23 cellular contexts compared by ENCODE assay signal in genomic region chr5:14402424-14402823, GRCh38.
A peak's percentile ranks its signal among the peaks of the same experiment; 100 is the strongest.
DNase-seq lines count a peak whose midpoint lies in the region; ATAC-seq, FAIRE-seq and TF ChIP-seq lines count a peak whose summit lies in the region.
"Had no signal": no experiment of that assay in that cellular context is flagged by ENCODE, and none has a peak within 500 bp of the region (broad histone marks: within the 10 kb centered on the region; RNA-seq: fewer than 3 reads in every experiment).

No MANE protein-coding gene starts in this region.

- no peak for FAIRE-seq in GM12891 (lab: Jason Lieb, UNC)
- FAIRE-seq: A549 had no signal

- peak overlapping the region; percentile 52 for H2BK5ac ChIP-seq in IMR-90 (ENCODE audit: low read depth, low read length, poor library complexity, severe bottlenecking)

- peak overlapping the region; percentile 25 to 40; a peak in 3 of 4 replicates for H4K8ac ChIP-seq in IMR-90 (ENCODE audit: low read depth in 2 of 2, low read length in 2 of 2)

- in situ Hi-C loops in IMR-90 (cut with MboI; ENCODE audit: low sequenced_read_pairs) = loop anchor here (10.0 to 25.0 kb wide), 2 partner anchors 242 to 610 kb away; no protein-coding TSS in a partner anchor

- H3K9me3 ChIP-seq in IMR-90 (ENCODE audit: control insufficient read depth, insufficient read depth, low read length) = no peaks in the 10 kb centered on the region
- H3K9me3 ChIP-seq: A549, BE2C, Caco-2, lower lobe of right lung, neutrophil, suprapubic skin, vagina had no signal

- no peak overlapping the region for H3K4me2 ChIP-seq in IMR-90 (ENCODE audit: low read depth, low read length)
- H3K4me2 ChIP-seq: A549 had no signal

- H4K5ac ChIP-seq in IMR-90 (ENCODE audit: low read depth, low read length) = 0 out of 2 replicates have a peak overlapping the region, but pooled peaks have one; percentile 17

- H2AFZ ChIP-seq in IMR-90 (replicated peaks; ENCODE audit: low read length, poor library complexity) = no peak overlapping the region

- 100% methylated on average over 1 of the region's 6 CpGs; no CpG with 5 or more reads in 1 of the 2 experiments for WGBS in IMR-90 (ENCODE audit: extremely low coverage in 2 of 2, insufficient read length in 1 of 2), 2 experiments

- H3K27ac Mint-ChIP-seq in activated CD4-positive, alpha-beta T cell treated with anti-CD3 and anti-CD28 coated beads, Interleukin-2, amount 10 ng/mL, durations not matched to agents 7 days and 5 days = peak overlapping the region; percentile 69
- peak overlapping the region; percentile 87 for H3K27ac Mint-ChIP-seq in chondrocyte (ENCODE audit: unreplicated experiment)
- peak overlapping the region; percentile 16 for H3K27ac Mint-ChIP-seq in osteocyte (ENCODE audit: unreplicated experiment)
- H3K27ac Mint-ChIP-seq: activated naive CD4-positive, alpha-beta T cell treated with anti-CD3 and anti-CD28 coated beads, Interleukin-2, amount 50 U/mL, for 24 hours; activated T-cell treated with anti-CD3 and anti-CD28 coated beads, Interleukin-2, amount 50 U/mL, for 72 hours had no signal

- peaks cover 92% of the 10 kb centered on the region for H4K20me1 ChIP-seq in IMR-90 (ENCODE audit: insufficient read depth, low read length)

- BruUV-seq in IMR-90 (replicated peaks; lab: Mats Ljungman, UMichigan) = no TSS peak

- H3K4me1 Mint-ChIP-seq in activated CD4-positive, alpha-beta T cell treated with anti-CD3 and anti-CD28 coated beads, Interleukin-2, amount 10 ng/mL, durations not matched to agents 7 days and 5 days = peaks cover 51% of the 10 kb centered on the region
- peaks cover 73% of the 10 kb centered on the region for H3K4me1 Mint-ChIP-seq in chondrocyte (ENCODE audit: low read depth)
- H3K4me1 Mint-ChIP-seq in osteocyte (ENCODE audit: unreplicated experiment) = peaks cover 47% of the 10 kb centered on the region
- H3K4me1 Mint-ChIP-seq: activated naive CD4-positive, alpha-beta T cell treated with anti-CD3 and anti-CD28 coated beads, Interleukin-2, amount 50 U/mL, for 24 hours had no signal

- CTCF ChIA-PET in activated CD4-positive, alpha-beta T cell treated with anti-CD3 and anti-CD28 coated beads, Interleukin-2, amount 10 ng/mL, durations not matched to agents 7 days and 5 days (lab: Charles Lee) = interaction anchor here (1.1 to 1.6 kb wide), 2 partner anchors 19 to 246 kb away, joined by 3 to 6 read pairs; no protein-coding TSS in a partner anchor
- CTCF ChIA-PET in IMR-90 (lab: Yijun Ruan, JAX) = interaction anchor here (2.5 kb wide), 1 partner anchor 246 kb away, joined by 9 read pairs; no protein-coding TSS in a partner anchor

- H3K4me1 ChIP-seq in IMR-90 (ENCODE audit: control insufficient read depth, insufficient read depth, low read length) = peaks cover 37% of the 10 kb centered on the region

- intact Hi-C loops in IMR-90 (cut with micrococcal nuclease) = no loop called here

- H3K4ac ChIP-seq in IMR-90 (ENCODE audit: low read depth, low read length) = peak overlapping the region; percentile 62

- no peak overlapping the region for H3K9ac ChIP-seq in IMR-90 (ENCODE audit: low read depth, low read length)

- peak overlapping the region; percentile 29; the same call in 1 of the 2 replicates for H2BK120ac ChIP-seq in IMR-90 (ENCODE audit: low read depth, low read length)

- H3K36me3 ChIP-seq in IMR-90 (ENCODE audit: control insufficient read depth, insufficient read depth, low read length) = peaks cover 66% of the 10 kb centered on the region

- H2BK15ac ChIP-seq in IMR-90 (ENCODE audit: low read depth, low read length) = no peak overlapping the region

- H3K9me3 Mint-ChIP-seq in activated CD4-positive, alpha-beta T cell treated with anti-CD3 and anti-CD28 coated beads, Interleukin-2, amount 10 ng/mL, durations not matched to agents 7 days and 5 days = peaks cover 8% of the 10 kb centered on the region
- H3K9me3 Mint-ChIP-seq in chondrocyte (ENCODE audit: low read depth) (no peaks in the 10 kb centered on the region), osteocyte (ENCODE audit: unreplicated experiment) (no peaks in the 10 kb centered on the region)
- H3K9me3 Mint-ChIP-seq: activated naive CD4-positive, alpha-beta T cell treated with anti-CD3 and anti-CD28 coated beads, Interleukin-2, amount 50 U/mL, for 24 hours had no signal

- peaks cover 31% of the 10 kb centered on the region for H3K9me1 ChIP-seq in IMR-90 (ENCODE audit: insufficient read depth, low read length)

- H3K14ac ChIP-seq in IMR-90 (replicated peaks; ENCODE audit: low read depth, low read length) = peak overlapping the region; percentile 48; the same call in 1 of the 2 replicates

- H2AK5ac ChIP-seq in IMR-90 (ENCODE audit: low read depth, low read length) = peak overlapping the region; percentile 59

- no peaks in the 10 kb centered on the region for H3K27me3 ChIP-seq in IMR-90 (ENCODE audit: control insufficient read depth, insufficient read depth, low read length)
- H3K27me3 ChIP-seq: BE2C, neutrophil, suprapubic skin, vagina had no signal

- DNase-seq in activated CD4-positive, alpha-beta T cell treated with anti-CD3 and anti-CD28 coated beads, Interleukin-2, amount 10 ng/mL, durations not matched to agents 7 days and 5 days = no peak
- no peak for DNase-seq in activated CD4-positive, alpha-beta T cell treated with anti-CD3 and anti-CD28 coated beads, Interleukin-2, amount 50 U/mL, for 48 hours
- DNase-seq in IMR-90 (no peak), chondrocyte (ENCODE audit: low spot score) (no peak), osteocyte (ENCODE audit: extremely low spot score, unreplicated experiment) (no peak), GM12891 (ENCODE audit: insufficient read length, low spot score) (no peak)
- DNase-seq: activated T-cell treated with anti-CD3 and anti-CD28 coated beads, Interleukin-2, amount 50 U/mL, for 72 hours; BE2C; Caco-2; lower lobe of right lung; NCI-H1092 treated with DMSO at 0.1 percent for 48 hours; NCI-H1930; RPMI8226; T-helper 9 cell; WERI-Rb-1 had no signal

- H4K91ac ChIP-seq in IMR-90 (ENCODE audit: insufficient read depth, low read depth, low read length) = no peak overlapping the region; the same call in 1 of the 2 replicates

- H3K27me3 Mint-ChIP-seq in activated CD4-positive, alpha-beta T cell treated with anti-CD3 and anti-CD28 coated beads, Interleukin-2, amount 10 ng/mL, durations not matched to agents 7 days and 5 days = peaks cover 5% of the 10 kb centered on the region
- H3K27me3 Mint-ChIP-seq in chondrocyte (ENCODE audit: low read depth) = no peaks in the 10 kb centered on the region
- H3K27me3 Mint-ChIP-seq in osteocyte (ENCODE audit: unreplicated experiment) = no peaks in the 10 kb centered on the region
- H3K27me3 Mint-ChIP-seq: activated naive CD4-positive, alpha-beta T cell treated with anti-CD3 and anti-CD28 coated beads, Interleukin-2, amount 50 U/mL, for 24 hours had no signal

- no peak overlapping the region for H2AK9ac ChIP-seq in IMR-90 (replicated peaks; ENCODE audit: low read depth, low read length, poor library complexity)

- H3K27ac ChIP-seq in IMR-90 (ENCODE audit: insufficient read depth, low read length) = no peak overlapping the region; the same call in 1 of the 2 replicates
- H3K27ac ChIP-seq: A549, lower lobe of right lung, neutrophil, SK-N-MC, suprapubic skin, vagina, WERI-Rb-1 had no signal

- H3K79me1 ChIP-seq in IMR-90 (ENCODE audit: low read depth in 1 of 2, low read length in 2 of 2) = peaks cover 34 to 84% of the 10 kb centered on the region in 2 experiments

- H3K36me3 Mint-ChIP-seq in activated CD4-positive, alpha-beta T cell treated with anti-CD3 and anti-CD28 coated beads, Interleukin-2, amount 10 ng/mL, durations not matched to agents 7 days and 5 days (ENCODE audit: low read depth) = peaks cover 6% of the 10 kb centered on the region
- H3K36me3 Mint-ChIP-seq in chondrocyte (ENCODE audit: low read depth) (peaks cover 34% of the 10 kb centered on the region), osteocyte (ENCODE audit: unreplicated experiment) (peaks cover 32% of the 10 kb centered on the region)
- H3K36me3 Mint-ChIP-seq: activated naive CD4-positive, alpha-beta T cell treated with anti-CD3 and anti-CD28 coated beads, Interleukin-2, amount 50 U/mL, for 24 hours had no signal

- no peak overlapping the region for H3K56ac ChIP-seq in IMR-90 (ENCODE audit: extremely low read depth, insufficient read depth, low read length)

- POLR2A ChIA-PET in activated CD4-positive, alpha-beta T cell treated with anti-CD3 and anti-CD28 coated beads, Interleukin-2, amount 10 ng/mL, durations not matched to agents 7 days and 5 days (lab: Charles Lee) = no interaction called here
- POLR2A ChIA-PET in IMR-90 (lab: Charles Lee; ENCODE audit: unreplicated experiment) = no interaction called here

- dilution Hi-C loops in IMR-90 (cut with HindIII; ENCODE audit: low sequenced_read_pairs, unreplicated experiment) = no loop called here

- TF ChIP-seq CTCF in IMR-90 (conservative IDR thresholded peaks at IDR 0.05; ENCODE audit: low read depth, low read length) = no peak
- no peak for TF ChIP-seq CTCF in chondrocyte (IDR thresholded peaks at IDR 0.05)
- TF ChIP-seq CTCF in osteocyte (IDR thresholded peaks at IDR 0.05) = no peak

- H2BK20ac ChIP-seq in IMR-90 (ENCODE audit: low read depth, low read length) = no peak overlapping the region

- TF ChIP-seq POLR2A in IMR-90 (IDR thresholded peaks at IDR 0.05; ENCODE audit: low read depth, low read length) (no peak), GM12891 (IDR thresholded peaks at IDR 0.05; ENCODE audit: low read depth, low read length) (no peak)

- H3K18ac ChIP-seq in IMR-90 (ENCODE audit: low read depth, low read length) = 0 out of 2 replicates have a peak overlapping the region, but pooled peaks have one; percentile 14

- no peak for ATAC-seq in IMR-90 (ENCODE audit: low read depth)
- ATAC-seq in HG02973 (IDR thresholded peaks at IDR 0.05; ENCODE audit: unreplicated experiment) = no peak
- no peak for ATAC-seq in GM21360 (IDR thresholded peaks at IDR 0.05; ENCODE audit: unreplicated experiment)
- ATAC-seq: A549; activated T-cell treated with anti-CD3 and anti-CD28 coated beads, Interleukin-2, amount 50 U/mL, for 72 hours; lower lobe of right lung had no signal

- no peak for TF ChIP-seq RAD21 in IMR-90 (IDR thresholded peaks at IDR 0.05; ENCODE audit: low read length)

- no peak overlapping the region for H3K4me3 ChIP-seq in IMR-90 (ENCODE audit: insufficient read depth, low read depth, low read length)
- H3K4me3 ChIP-seq: A549, lower lobe of right lung, SK-N-MC, suprapubic skin, vagina had no signal

- H3K23ac ChIP-seq in IMR-90 (ENCODE audit: low read depth, low read length) = 0 out of 2 replicates have a peak overlapping the region, but pooled peaks have one; percentile 1

- H3K4me3 Mint-ChIP-seq in activated CD4-positive, alpha-beta T cell treated with anti-CD3 and anti-CD28 coated beads, Interleukin-2, amount 10 ng/mL, durations not matched to agents 7 days and 5 days = no peak overlapping the region
- no peak overlapping the region for H3K4me3 Mint-ChIP-seq in chondrocyte (ENCODE audit: unreplicated experiment)
- H3K4me3 Mint-ChIP-seq in osteocyte (ENCODE audit: unreplicated experiment) = no peak overlapping the region
- H3K4me3 Mint-ChIP-seq: activated naive CD4-positive, alpha-beta T cell treated with anti-CD3 and anti-CD28 coated beads, Interleukin-2, amount 50 U/mL, for 24 hours; activated T-cell treated with anti-CD3 and anti-CD28 coated beads, Interleukin-2, amount 50 U/mL, for 72 hours had no signal

TF ChIP-seq in IMR-90, 13 proteins besides CTCF, POLR2A, EP300 and RAD21 (continues in another document):
- no peak for TF ChIP-seq MXI1 (IDR thresholded peaks at IDR 0.05; ENCODE audit: borderline replicate concordance, low read depth, low read length)

TF ChIP-seq in GM12891, 5 proteins besides CTCF, POLR2A, EP300 and RAD21 (continues in another document):
- TF ChIP-seq TAF1 (IDR thresholded peaks at IDR 0.05; ENCODE audit: low read depth, low read length) = no peak

Comparison
In these comparisons a context has a peak if more than half of its experiments do, and no peak if none do; other contexts are left out.
1. H3K27ac Mint-ChIP-seq: peak in every context shown above with its lines; median percentile 87 in chondrocyte; 69 in activated CD4-positive, alpha-beta T cell treated with anti-CD3 and anti-CD28 coated beads, Interleukin-2, amount 10 ng/mL, durations not matched to agents 7 days and 5 days; 16 in osteocyte.